28 cellular contexts compared by ENCODE assay signal in genomic region chr14:44497148-44497547, GRCh38. TPM values are rescaled to one million over a fixed set of nuclear protein-coding genes. Genes with fewer than 3 reads are reported as not detected.
DNase-seq lines count a peak whose midpoint lies in the region; ATAC-seq and TF ChIP-seq lines count a peak whose summit lies in the region.
"Had no signal": no experiment of that assay in that cellular context is flagged by ENCODE, and none has a peak within 500 bp of the region (broad histone marks: within the 10 kb centered on the region; RNA-seq: fewer than 3 reads in every experiment).

No MANE protein-coding gene starts in this region.

- H2BK120ac ChIP-seq in H9 (ENCODE audit: low read depth, low read length, poor library complexity, severe bottlenecking) = no peak overlapping the region

- no peaks in the 10 kb centered on the region for H3K79me2 ChIP-seq in H9 (ENCODE audit: insufficient read depth, low read length)

- H3K36me3 Mint-ChIP-seq in H9 (ENCODE audit: insufficient read depth in 1 of 3, low read depth in 3 of 3) = no peaks in the 10 kb centered on the region
- H3K36me3 Mint-ChIP-seq: CD14-positive monocyte; CD4-positive, alpha-beta memory T cell; CD4-positive, CD25-positive, alpha-beta regulatory T cell; CD8-positive, alpha-beta memory T cell had no signal

- no peaks in the 10 kb centered on the region for H3K79me1 ChIP-seq in H9 (ENCODE audit: insufficient read depth, low read depth, low read length, poor library complexity, severe bottlenecking)

- no peak overlapping the region for H4K5ac ChIP-seq in H9 (ENCODE audit: insufficient read length, low read depth, low read length)

- no peaks in the 10 kb centered on the region for H3K23me2 ChIP-seq in H9 (ENCODE audit: insufficient read length, low read depth, low read length, poor library complexity, severe bottlenecking)

- DNase-seq in MV-4-11 (lab: John Stamatoyannopoulos, UW) = peak; percentile 27
- no peak for DNase-seq in SHP77 (lab: John Stamatoyannopoulos, UW)
- no peak for DNase-seq in omental fat pad (ENCODE audit: low spot score)
- DNase-seq in H9 = no peak
- DNase-seq: 8988T; ACHN; BE2C; C1 segment of cervical spinal cord; CD4-positive, alpha-beta memory T cell; CD4-positive, CD25-positive, alpha-beta regulatory T cell; CD8-positive, alpha-beta memory T cell; COR-L47; DMS 273 treated with DMSO at 0.1 percent for 48 hours; DMS153; DMS53; DMS79; DND-41; EL; GDM1 had no signal

- H3K4me1 Mint-ChIP-seq in H9 = no peaks in the 10 kb centered on the region
- H3K4me1 Mint-ChIP-seq: CD14-positive monocyte; CD4-positive, alpha-beta memory T cell; CD4-positive, CD25-positive, alpha-beta regulatory T cell; CD8-positive, alpha-beta memory T cell had no signal

- no peak overlapping the region for H2BK15ac ChIP-seq in H9 (ENCODE audit: low read depth, low read length)

- H4K20me1 ChIP-seq in H9 (ENCODE audit: control insufficient read depth, insufficient read depth, insufficient read length) = no peaks in the 10 kb centered on the region
- H4K20me1 ChIP-seq: BLaER1 had no signal

- no peak overlapping the region for H2BK12ac ChIP-seq in H9 (ENCODE audit: insufficient read length, low read depth, low read length)

- no peak overlapping the region for H3K23ac ChIP-seq in H9 (ENCODE audit: insufficient read length, low read depth, low read length)

- H3K56ac ChIP-seq in H9 (ENCODE audit: insufficient read length, low read depth, low read length) = no peak overlapping the region

- H3K4me2 ChIP-seq in H9 (ENCODE audit: insufficient read depth, insufficient read length, low read length) = no peak overlapping the region
- H3K4me2 ChIP-seq: BLaER1 had no signal

- no peaks in the 10 kb centered on the region for H3K27me3 Mint-ChIP-seq in H9 (ENCODE audit: low read depth)
- H3K27me3 Mint-ChIP-seq: CD4-positive, CD25-positive, alpha-beta regulatory T cell; CD8-positive, alpha-beta memory T cell had no signal

- ATAC-seq in HG02588 (IDR thresholded peaks at IDR 0.05; ENCODE audit: unreplicated experiment) = peak; percentile 75
- peak; percentile 54 for ATAC-seq in HG02642 (IDR thresholded peaks at IDR 0.05; ENCODE audit: poor library complexity, unreplicated experiment)
- ATAC-seq in omental fat pad (ENCODE audit: low FRiP score) = no peak
- ATAC-seq in GM18907 (IDR thresholded peaks at IDR 0.05; ENCODE audit: unreplicated experiment) = no peak
- ATAC-seq: GM12878 had no signal

- H3T11ph ChIP-seq in H9 (ENCODE audit: low read length) = no peak overlapping the region

- H3K4me1 ChIP-seq in H9 (ENCODE audit: insufficient read depth, low read length) = no peaks in the 10 kb centered on the region
- H3K4me1 ChIP-seq: BE2C, BLaER1 had no signal

- H3K18ac ChIP-seq in H9 (ENCODE audit: insufficient read length, low read depth, low read length) = no peak overlapping the region

- H3K4ac ChIP-seq in H9 (ENCODE audit: low read depth, low read length) = no peak overlapping the region

- H3K14ac ChIP-seq in H9 (ENCODE audit: insufficient read depth, low read length) = no peak overlapping the region

- H2BK5ac ChIP-seq in H9 (ENCODE audit: insufficient read length, low read length) = no peak overlapping the region

- no peak overlapping the region for H2BK20ac ChIP-seq in H9 (ENCODE audit: low read depth, low read length, poor library complexity, severe bottlenecking)

- H3K4me3 Mint-ChIP-seq in H9 = no peak overlapping the region
- H3K4me3 Mint-ChIP-seq: CD14-positive monocyte; CD4-positive, alpha-beta memory T cell; CD4-positive, CD25-positive, alpha-beta regulatory T cell; CD8-positive, alpha-beta memory T cell had no signal

- H4K91ac ChIP-seq in H9 (ENCODE audit: insufficient read length, low read depth, low read length) = no peak overlapping the region

- H2AFZ ChIP-seq in H9 (ENCODE audit: low read length) = no peak overlapping the region

- no peaks in the 10 kb centered on the region for H3K27me3 ChIP-seq in H9 (ENCODE audit: insufficient read depth, low read length)
- H3K27me3 ChIP-seq: BE2C, BLaER1 had no signal

- H3K27ac ChIP-seq in H9 (ENCODE audit: insufficient read length, low read depth, low read length) = no peak overlapping the region
- H3K27ac ChIP-seq: BLaER1 had no signal

- H3K9me3 Mint-ChIP-seq in H9 = peaks cover 3% of the 10 kb centered on the region in 2 experiments; a peak in 3 of 5 replicates

- H4K8ac ChIP-seq in H9 (replicated peaks; ENCODE audit: insufficient read length, low read depth, low read length) = no peak overlapping the region

- H3K27ac Mint-ChIP-seq in H9 = no peak overlapping the region
- H3K27ac Mint-ChIP-seq: CD14-positive monocyte; CD4-positive, alpha-beta memory T cell; CD4-positive, CD25-positive, alpha-beta regulatory T cell had no signal

- TF ChIP-seq CTCF in omental fat pad (IDR thresholded peaks at IDR 0.05) = no peak
- TF ChIP-seq CTCF in H9 (conservative IDR thresholded peaks at IDR 0.05) = no peak

- no peak overlapping the region for H2AK5ac ChIP-seq in H9 (ENCODE audit: insufficient read length, low read length)

- WGBS in H9 (ENCODE audit: extremely low coverage, insufficient read length, low lambda C conversion rate) = no CpG with 5 or more reads among the region's 1 CpG

- H3K9me3 ChIP-seq in H9 (ENCODE audit: control insufficient read depth, low read depth, low read length) = no peaks in the 10 kb centered on the region
- H3K9me3 ChIP-seq: BE2C, BLaER1 had no signal

- H3K9ac ChIP-seq in H9 (ENCODE audit: extremely low read depth, insufficient read length, low read length) = no peak overlapping the region
- H3K9ac ChIP-seq: BLaER1 had no signal

RNA-seq across cellular contexts. Expression of gene FSCB, which starts 9.9 kb away (rescaled TPM):
- total RNA-seq in omental fat pad (under 1 TPM in 1 of 4 donors, not detected in 3; 0.19 TPM), H9 (2021) (not detected in 2 replicates)
- total RNA-seq: A673; CD4-positive, alpha-beta memory T cell; CD4-positive, CD25-positive, alpha-beta regulatory T cell; CD8-positive, alpha-beta memory T cell; Daoy; G401; GM12878 had no signal

Comparison
In these comparisons a context has a peak if more than half of its experiments do, and no peak if none do; other contexts are left out.
1. ATAC-seq: peak in HG02588 (single experiment) and HG02642 (single experiment); none in omental fat pad (single experiment) and GM18907 (single experiment).